25 cellular contexts compared by ENCODE assay signal in the genomic region with DNA sequence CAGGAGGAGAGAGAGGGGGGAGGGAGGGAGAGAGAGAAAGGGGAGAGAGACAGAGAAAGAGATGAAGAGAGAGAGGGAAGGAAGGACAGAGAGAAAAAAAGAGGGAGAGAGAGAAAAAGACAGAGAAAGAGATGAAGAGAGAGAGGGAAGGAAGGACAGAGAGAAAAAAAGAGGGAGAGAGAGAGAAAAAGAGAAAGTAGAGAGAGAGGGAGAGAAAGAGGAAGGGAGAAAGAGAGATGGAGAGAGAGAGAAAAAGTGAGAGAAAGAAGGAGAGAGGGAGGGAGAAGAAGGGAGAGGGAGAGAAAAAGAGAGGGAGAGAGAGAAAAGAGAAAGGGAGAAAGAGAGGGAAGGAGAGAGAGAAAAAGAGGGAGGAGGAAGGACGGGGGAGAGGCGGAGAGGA.
"Had no signal": no experiment of that assay in that cellular context is flagged by ENCODE, and none has a peak within 500 bp of the region (broad histone marks: within the 10 kb centered on the region; RNA-seq: fewer than 3 reads in every experiment).

No MANE protein-coding gene starts in this region.

- H3K27ac ChIP-seq: epithelial cell of prostate, esophagus squamous epithelium, gastrocnemius medialis, left lung, lower lobe of right lung had no signal

- H3K27ac Mint-ChIP-seq: dendritic cell treated with granulocyte-macrophage colony-stimulating factor and Interleukin-4, amounts not matched to agents 40 ng/mL and 50 ng/mL, for 4 days; endodermal cell; mesothelial cell of epicardium; naive B cell had no signal

- H3K36me3 Mint-ChIP-seq: mesothelial cell of epicardium; naive B cell; naive thymus-derived CD8-positive, alpha-beta T cell had no signal

- H3K4me1 Mint-ChIP-seq: mesothelial cell of epicardium, naive B cell had no signal

- ATAC-seq: effector memory CD8-positive, alpha-beta T cell; esophagus mucosa; gastrocnemius medialis; mucosa of descending colon; naive thymus-derived CD8-positive, alpha-beta T cell had no signal

- H3K4me3 ChIP-seq: esophagus squamous epithelium, gastrocnemius medialis, left lung, lower lobe of right lung, mucosa of descending colon had no signal

- H3K9me3 Mint-ChIP-seq: dendritic cell treated with granulocyte-macrophage colony-stimulating factor and Interleukin-4, amounts not matched to agents 40 ng/mL and 50 ng/mL, for 4 days; effector memory CD8-positive, alpha-beta T cell; endodermal cell; mesothelial cell of epicardium; naive B cell; naive thymus-derived CD8-positive, alpha-beta T cell had no signal

- H3K4me3 Mint-ChIP-seq: dendritic cell treated with granulocyte-macrophage colony-stimulating factor and Interleukin-4, amounts not matched to agents 40 ng/mL and 50 ng/mL, for 4 days; effector memory CD8-positive, alpha-beta T cell; endodermal cell; mesothelial cell of epicardium had no signal

- H3K9me3 ChIP-seq: esophagus squamous epithelium, gastrocnemius medialis, heart right ventricle, left lung, lower lobe of right lung, mucosa of descending colon had no signal

- DNase-seq: cortex of kidney; effector CD8-positive, alpha-beta T cell; effector memory CD8-positive, alpha-beta T cell; endodermal cell; erythroblast; esophagus squamous epithelium; foreskin fibroblast; foreskin melanocyte; gastrocnemius medialis; glutamatergic neuron; head of caudate nucleus; hippocampal formation; left cardiac atrium; left lung; left ventricle myocardium superior; lower lobe of right lung; mesenchymal stem cell; mucosa of descending colon; naive B cell; naive thymus-derived CD8-positive, alpha-beta T cell had no signal

- H3K36me3 ChIP-seq: esophagus squamous epithelium, gastrocnemius medialis, heart right ventricle, left lung, lower lobe of right lung had no signal
